Comparison of ENCODE assay signal across 8 cellular contexts in genomic region chr2:25606892-25607291, GRCh38.
DNase-seq lines count a peak whose midpoint lies in the region; ATAC-seq and TF ChIP-seq lines count a peak whose summit lies in the region.

No MANE protein-coding gene starts in this region.

- H3K27ac ChIP-seq in osteoblast (ENCODE audit: low read depth, low read length) = no peak overlapping the region

- in situ Hi-C loops in ACHN (cut with HindIII; ENCODE audit: low pct_ligation_motif_present, low pct_unique_long_range_greater_than_20kb, low sequenced_read_pairs) = no loop called here

- ATAC-seq in GM19395 (IDR thresholded peaks at IDR 0.05; ENCODE audit: unreplicated experiment) (no peak), HG02973 (IDR thresholded peaks at IDR 0.05; ENCODE audit: unreplicated experiment) (no peak), HG02938 (IDR thresholded peaks at IDR 0.05; ENCODE audit: unreplicated experiment) (no peak)

- H3K4me3 ChIP-seq in osteoblast (ENCODE audit: insufficient read depth, low read length) = no peak overlapping the region

- no peak overlapping the region for H3K4me2 ChIP-seq in osteoblast (ENCODE audit: insufficient read depth, low read length)

- TF ChIP-seq CTCF in osteoblast (IDR thresholded peaks at IDR 0.05; ENCODE audit: extremely low read depth, low read depth, low read length) = peak; percentile 63

- DNase-seq in ACHN (peak; percentile 53), GM03348 (ENCODE audit: low spot score) (peak; percentile 46), NCI-H748 (lab: John Stamatoyannopoulos, UW; ENCODE audit: unreplicated experiment) (peak; percentile 36), dermis microvascular lymphatic vessel endothelial cell (ENCODE audit: low read depth in 2 of 2) (peak; percentile 57 to 72), osteoblast (ENCODE audit: insufficient read length, low spot score, missing footprints) (no peak)

- H3K36me3 ChIP-seq in osteoblast (ENCODE audit: insufficient read depth, low read length) = no peaks in the 10 kb centered on the region

- H3K27me3 ChIP-seq in osteoblast (ENCODE audit: insufficient read depth, low read length) = no peaks in the 10 kb centered on the region

- no peak overlapping the region for H2AFZ ChIP-seq in osteoblast (ENCODE audit: low read length)

- no peaks in the 10 kb centered on the region for H3K4me1 ChIP-seq in osteoblast (ENCODE audit: insufficient read depth, low read length)

- H3K79me2 ChIP-seq in osteoblast (ENCODE audit: insufficient read depth, low read length) = no peaks in the 10 kb centered on the region

- no peaks in the 10 kb centered on the region for H3K9me3 ChIP-seq in osteoblast (ENCODE audit: low read depth, low read length)

- no peaks in the 10 kb centered on the region for H4K20me1 ChIP-seq in osteoblast (ENCODE audit: insufficient read depth, low read length)
